In the genomic region with DNA sequence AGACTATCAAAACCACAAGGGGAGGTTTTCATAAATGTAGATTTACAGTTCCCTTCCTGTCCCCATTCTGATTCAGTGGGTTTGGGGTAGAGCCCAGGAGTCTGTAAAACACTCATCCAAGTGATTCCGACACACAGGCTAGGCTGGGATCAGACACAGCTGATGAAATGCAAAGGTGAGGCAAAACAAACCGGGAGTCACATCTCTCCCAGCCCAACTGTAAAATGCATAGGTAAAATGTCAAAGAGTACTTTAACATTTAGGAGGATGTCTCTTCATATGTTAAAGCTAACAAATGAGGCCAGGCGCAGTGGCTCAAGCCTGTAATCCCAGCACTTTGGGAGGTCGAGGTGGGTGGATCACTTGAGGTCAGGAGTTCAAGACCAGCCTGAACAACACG, we compare ENCODE assay signal across 16 cellular contexts. TPM values are rescaled to one million over a fixed set of nuclear protein-coding genes. Genes with fewer than 3 reads are reported as not detected.
DNase-seq lines count a peak whose midpoint lies in the region; TF ChIP-seq lines count a peak whose summit lies in the region.
"Had no signal": no experiment of that assay in that cellular context is flagged by ENCODE, and none has a peak within 500 bp of the region (broad histone marks: within the 10 kb centered on the region; RNA-seq: fewer than 3 reads in every experiment).

No MANE protein-coding gene starts in this region.

- DNase-seq in MCF 10A (ENCODE audit: unreplicated experiment), result peak; percentile 38
- DNase-seq in mammary epithelial cell, result no peak
- no peak for DNase-seq in SK-N-SH
- peak; percentile 89 for DNase-seq in iPS DF 19.7 (ENCODE audit: low read depth, low spot score)
- DNase-seq in T-helper 9 cell, result no peak
- no peak for DNase-seq in Caco-2
- DNase-seq in neural progenitor cell (ENCODE audit: low spot score), result no peak
- no peak for DNase-seq in NCI-H510A treated with DMSO at 0.1 percent for 48 hours (lab: John Stamatoyannopoulos, UW)
- DNase-seq: activated CD8-positive, alpha-beta T cell treated with anti-CD3 and anti-CD28 coated beads for 36 hours; adrenal gland; CD4-positive, alpha-beta T cell; heart left ventricle; naive thymus-derived CD4-positive, alpha-beta T cell; NCI-H1105; NK-92 treated with Interleukin-12 subunit alpha and Interleukin-12 subunit beta, amount 100 ng/mL, for 24 hours had no signal

- H3K4me3 Mint-ChIP-seq in MCF 10A (ENCODE audit: unreplicated experiment), result no peak overlapping the region
- H3K4me3 Mint-ChIP-seq in Caco-2 (ENCODE audit: unreplicated experiment), result no peak overlapping the region
- no peak overlapping the region for H3K4me3 Mint-ChIP-seq in neural progenitor cell
- H3K4me3 Mint-ChIP-seq: activated CD8-positive, alpha-beta T cell treated with anti-CD3 and anti-CD28 coated beads for 36 hours; CD4-positive, alpha-beta T cell; naive thymus-derived CD4-positive, alpha-beta T cell had no signal

- H4K20me1 ChIP-seq in mammary epithelial cell (ENCODE audit: insufficient read depth, low read length) (no peaks in the 10 kb centered on the region), SK-N-SH (ENCODE audit: insufficient read depth) (no peaks in the 10 kb centered on the region), neural progenitor cell (ENCODE audit: low read depth) (peaks cover 2% of the 10 kb centered on the region)

- H3F3A ChIP-seq in SK-N-SH (replicated peaks; ENCODE audit: insufficient read depth) (peaks cover 19% of the 10 kb centered on the region), neural progenitor cell (ENCODE audit: low read depth) (peaks cover 33% of the 10 kb centered on the region)

- H3K27ac ChIP-seq in mammary epithelial cell (ENCODE audit: insufficient read depth, low read depth, low read length) (no peak overlapping the region), SK-N-SH (ENCODE audit: low read depth in 2 of 2, low read length in 1 of 2) (peak overlapping the region in 1 of 2 experiments; percentile 16; a peak in 2 of 4 replicates), neural progenitor cell (no peak overlapping the region)
- H3K27ac ChIP-seq: 22Rv1, adrenal gland, heart left ventricle had no signal

- intact Hi-C loops in MCF 10A (cut with micrococcal nuclease) (no loop called here), mammary epithelial cell (cut with micrococcal nuclease) (no loop called here), Caco-2 (cut with micrococcal nuclease; ENCODE audit: unreplicated experiment) (no loop called here)

- H3K9me3 ChIP-seq in mammary epithelial cell (replicated peaks; ENCODE audit: insufficient read depth, low read length) (no peaks in the 10 kb centered on the region), SK-N-SH (no peaks in the 10 kb centered on the region), Caco-2 (no peaks in the 10 kb centered on the region), neural progenitor cell (ENCODE audit: low read depth) (no peaks in the 10 kb centered on the region)
- H3K9me3 ChIP-seq: adrenal gland, heart left ventricle had no signal

- WGBS in mammary epithelial cell (ENCODE audit: low coverage, missing lambda C conversion rate), result 85% methylated on average over 3 of the region's 5 CpGs
- 88% methylated on average over 5 of the region's 5 CpGs for WGBS in SK-N-SH (ENCODE audit: low lambda C conversion rate)

- no peak for TF ChIP-seq CTCF in MCF 10A (IDR thresholded peaks at IDR 0.05; ENCODE audit: unreplicated experiment)
- TF ChIP-seq CTCF in mammary epithelial cell (conservative IDR thresholded peaks at IDR 0.05 in 1 of 2, IDR thresholded peaks at IDR 0.05 in 1 of 2; ENCODE audit: extremely low read depth in 1 of 2, insufficient read depth in 1 of 2, low read depth in 1 of 2, low read length in 2 of 2), result no peak
- no peak for TF ChIP-seq CTCF in SK-N-SH (IDR thresholded peaks at IDR 0.05)
- no peak for TF ChIP-seq CTCF in Caco-2 (IDR thresholded peaks at IDR 0.05; ENCODE audit: insufficient read depth in 1 of 2, low read depth in 1 of 2, low read length in 1 of 2, severe bottlenecking in 1 of 2, unreplicated experiment in 1 of 2)
- no peak for TF ChIP-seq CTCF in neural progenitor cell (IDR thresholded peaks at IDR 0.05)

- H3K36me3 Mint-ChIP-seq in MCF 10A (ENCODE audit: insufficient read depth, unreplicated experiment) (peaks cover 2% of the 10 kb centered on the region), Caco-2 (ENCODE audit: insufficient read depth, unreplicated experiment) (no peaks in the 10 kb centered on the region), neural progenitor cell (no peaks in the 10 kb centered on the region)

- no peaks in the 10 kb centered on the region for H3K79me2 ChIP-seq in mammary epithelial cell (ENCODE audit: insufficient read depth, low read length)
- H3K79me2 ChIP-seq in SK-N-SH (ENCODE audit: insufficient read depth), result no peaks in the 10 kb centered on the region
- H3K79me2 ChIP-seq in neural progenitor cell (ENCODE audit: low read depth), result no peaks in the 10 kb centered on the region

- H3K9ac ChIP-seq in mammary epithelial cell (ENCODE audit: insufficient read depth, low read length), result no peak overlapping the region
- no peak overlapping the region for H3K9ac ChIP-seq in SK-N-SH
- no peak overlapping the region for H3K9ac ChIP-seq in neural progenitor cell

- H3K27me3 Mint-ChIP-seq in MCF 10A (ENCODE audit: insufficient read depth, unreplicated experiment), result no peaks in the 10 kb centered on the region
- no peaks in the 10 kb centered on the region for H3K27me3 Mint-ChIP-seq in Caco-2 (ENCODE audit: insufficient read depth, unreplicated experiment)
- H3K27me3 Mint-ChIP-seq in neural progenitor cell (ENCODE audit: insufficient read depth, low read depth), result no peaks in the 10 kb centered on the region
- H3K27me3 Mint-ChIP-seq: activated CD8-positive, alpha-beta T cell treated with anti-CD3 and anti-CD28 coated beads for 36 hours; CD4-positive, alpha-beta T cell had no signal

- H3K4me1 ChIP-seq in mammary epithelial cell (ENCODE audit: insufficient read depth, low read length), result peaks cover 9% of the 10 kb centered on the region
- H3K4me1 ChIP-seq in SK-N-SH (ENCODE audit: control insufficient read depth in 1 of 2, insufficient read depth in 2 of 2, low read depth in 1 of 2, low read length in 1 of 2), result peaks cover 2 to 33% of the 10 kb centered on the region in 2 experiments
- peaks cover 29% of the 10 kb centered on the region for H3K4me1 ChIP-seq in Caco-2
- peaks cover 40% of the 10 kb centered on the region for H3K4me1 ChIP-seq in neural progenitor cell
- H3K4me1 ChIP-seq: adrenal gland had no signal

- H3K4me1 Mint-ChIP-seq in MCF 10A (ENCODE audit: insufficient read depth, unreplicated experiment), result peaks cover 29% of the 10 kb centered on the region
- H3K4me1 Mint-ChIP-seq in Caco-2 (ENCODE audit: low read depth, unreplicated experiment), result peaks cover 37% of the 10 kb centered on the region
- H3K4me1 Mint-ChIP-seq in neural progenitor cell, result peaks cover 8% of the 10 kb centered on the region

- no peaks in the 10 kb centered on the region for H3K27me3 ChIP-seq in mammary epithelial cell (ENCODE audit: insufficient read depth, low read length)
- H3K27me3 ChIP-seq in SK-N-SH (ENCODE audit: insufficient read depth), result no peaks in the 10 kb centered on the region
- H3K27me3 ChIP-seq in Caco-2 (replicated peaks; ENCODE audit: control insufficient read depth, insufficient read depth, low read length), result no peaks in the 10 kb centered on the region
- no peaks in the 10 kb centered on the region for H3K27me3 ChIP-seq in neural progenitor cell
- H3K27me3 ChIP-seq: adrenal gland, heart left ventricle had no signal

- H3K9me2 ChIP-seq in SK-N-SH, result no peaks in the 10 kb centered on the region

- POLR2A ChIA-PET in MCF 10A (lab: Yijun Ruan, JAX), result interaction anchor here (0.9 to 3.0 kb wide), 3 partner anchors 8 to 16 kb away, joined by 3 to 19 read pairs (median 16); no protein-coding TSS in a partner anchor
- POLR2A ChIA-PET in SK-N-SH (lab: Yijun Ruan, JAX), result no interaction called here
- POLR2A ChIA-PET in Caco-2 (lab: Charles Lee), result no interaction called here

- CTCF ChIA-PET in MCF 10A (lab: Yijun Ruan, JAX) (interaction anchor here (0.8 to 1.5 kb wide), 4 partner anchors 8 to 184 kb away, joined by 3 to 4 read pairs (median 4); no protein-coding TSS in a partner anchor), mammary epithelial cell (lab: Charles Lee; ENCODE audit: low non-redundant PET) (no interaction called here), SK-N-SH (lab: Yijun Ruan, JAX) (interaction anchor here (2.1 to 2.5 kb wide), 2 partner anchors 124 to 146 kb away, joined by 5 to 6 read pairs; no protein-coding TSS in a partner anchor), Caco-2 (lab: Charles Lee) (interaction anchor here (0.7 kb wide), 1 partner anchor 124 kb away, joined by 4 read pairs; no protein-coding TSS in a partner anchor)

- no peak overlapping the region for H3K4me3 ChIP-seq in mammary epithelial cell (replicated peaks in 1 of 3; ENCODE audit: insufficient read depth in 1 of 3, low read depth in 2 of 3, low read length in 3 of 3)
- no peak overlapping the region for H3K4me3 ChIP-seq in SK-N-SH (ENCODE audit: low read depth in 2 of 2, low read length in 1 of 2)
- H3K4me3 ChIP-seq in Caco-2 (ENCODE audit: low read depth, low read length), result no peak overlapping the region
- no peak overlapping the region for H3K4me3 ChIP-seq in neural progenitor cell
- H3K4me3 ChIP-seq: adrenal gland, heart left ventricle had no signal

- in situ Hi-C loops in mammary epithelial cell (cut with MboI; ENCODE audit: low sequenced_read_pairs in 2 of 2), result no loop called here

- H2AFZ ChIP-seq in mammary epithelial cell (ENCODE audit: low read depth, low read length), result no peak overlapping the region
- H2AFZ ChIP-seq in SK-N-SH (ENCODE audit: low read depth), result 0 out of 2 replicates have a peak overlapping the region, but pooled peaks have one; percentile 10
- H2AFZ ChIP-seq in neural progenitor cell (replicated peaks), result no peak overlapping the region

- H3K27ac Mint-ChIP-seq in MCF 10A (ENCODE audit: low read depth, unreplicated experiment) (no peak overlapping the region), Caco-2 (ENCODE audit: unreplicated experiment) (no peak overlapping the region), neural progenitor cell (no peak overlapping the region)
- H3K27ac Mint-ChIP-seq: activated CD8-positive, alpha-beta T cell treated with anti-CD3 and anti-CD28 coated beads for 36 hours; CD4-positive, alpha-beta T cell; naive thymus-derived CD4-positive, alpha-beta T cell had no signal

- no peaks in the 10 kb centered on the region for H3K36me3 ChIP-seq in mammary epithelial cell (ENCODE audit: insufficient read depth, low read length)
- no peaks in the 10 kb centered on the region for H3K36me3 ChIP-seq in SK-N-SH (replicated peaks in 1 of 2; ENCODE audit: control insufficient read depth in 1 of 2, insufficient read depth in 2 of 2, low read length in 1 of 2)
- H3K36me3 ChIP-seq in Caco-2 (ENCODE audit: control insufficient read depth, insufficient read depth, low read length), result no peaks in the 10 kb centered on the region; the same call in 1 of the 2 replicates
- H3K36me3 ChIP-seq in neural progenitor cell, result no peaks in the 10 kb centered on the region
- H3K36me3 ChIP-seq: adrenal gland, heart left ventricle had no signal

- TF ChIP-seq EP300 in SK-N-SH (IDR thresholded peaks at IDR 0.05; ENCODE audit: borderline replicate concordance in 1 of 2, low read depth in 1 of 2, low read length in 1 of 2), result no peak

- BruUV-seq in MCF 10A (replicated peaks; lab: Mats Ljungman, UMichigan) (no TSS peak), mammary epithelial cell (replicated peaks; lab: Mats Ljungman, UMichigan) (no TSS peak), Caco-2 (replicated peaks; lab: Mats Ljungman, UMichigan) (no TSS peak)

- no peaks in the 10 kb centered on the region for H3K9me3 Mint-ChIP-seq in MCF 10A (ENCODE audit: unreplicated experiment)
- no peaks in the 10 kb centered on the region for H3K9me3 Mint-ChIP-seq in Caco-2 (ENCODE audit: unreplicated experiment)
- no peaks in the 10 kb centered on the region for H3K9me3 Mint-ChIP-seq in neural progenitor cell
- H3K9me3 Mint-ChIP-seq: activated CD8-positive, alpha-beta T cell treated with anti-CD3 and anti-CD28 coated beads for 36 hours; CD4-positive, alpha-beta T cell; naive thymus-derived CD4-positive, alpha-beta T cell had no signal

- dilution Hi-C loops in mammary epithelial cell (cut with HindIII; ENCODE audit: low sequenced_read_pairs), result no loop called here

- TF ChIP-seq RAD21 in SK-N-SH (IDR thresholded peaks at IDR 0.05; ENCODE audit: low read length), result no peak

- H3K4me2 ChIP-seq in mammary epithelial cell (ENCODE audit: insufficient read depth, low read depth, low read length) (no peak overlapping the region), SK-N-SH (0 out of 2 replicates have a peak overlapping the region, but pooled peaks have one; percentile 13), neural progenitor cell (no peak overlapping the region)

RNA-seq across cellular contexts. Expression of gene ZNF281, which starts 45.0 kb away (rescaled TPM):
- total RNA-seq in MCF 10A (2022) (22.3 and 24.8 TPM in 2 replicates), mammary epithelial cell (10 to 100 TPM; 27.5 to 42.2 TPM), Caco-2 (2022) (31.3 and 32.3 TPM in 2 replicates), neural progenitor cell (ENCODE audit: low replicate concordance) (42.6 and 47.1 TPM in 2 replicates)
- polyA plus RNA-seq in mammary epithelial cell (6.9 TPM), SK-N-SH (2012; rRNA removed) (3.0 and 3.8 TPM in 2 replicates)
- 24.4 TPM for polyA minus RNA-seq in mammary epithelial cell
- 3.8 and 4.3 TPM in 2 replicates for polyA plus RNA-seq in SK-N-SH (2012; cell fraction: cytosol; rRNA removed)
- 2.4 and 5.1 TPM in 2 replicates for polyA plus RNA-seq in SK-N-SH (2012; cell fraction: nucleus; rRNA removed)

Comparison
In these comparisons a context has a peak if more than half of its experiments do, and no peak if none do; other contexts are left out.
1. DNase-seq: peak in MCF 10A (single experiment) and iPS DF 19.7 (single experiment); none in mammary epithelial cell (single experiment), SK-N-SH (single experiment), T-helper 9 cell (single experiment), Caco-2 (0 of 2), neural progenitor cell (single experiment) and NCI-H510A treated with DMSO at 0.1 percent for 48 hours (single experiment).